In the genomic region with DNA sequence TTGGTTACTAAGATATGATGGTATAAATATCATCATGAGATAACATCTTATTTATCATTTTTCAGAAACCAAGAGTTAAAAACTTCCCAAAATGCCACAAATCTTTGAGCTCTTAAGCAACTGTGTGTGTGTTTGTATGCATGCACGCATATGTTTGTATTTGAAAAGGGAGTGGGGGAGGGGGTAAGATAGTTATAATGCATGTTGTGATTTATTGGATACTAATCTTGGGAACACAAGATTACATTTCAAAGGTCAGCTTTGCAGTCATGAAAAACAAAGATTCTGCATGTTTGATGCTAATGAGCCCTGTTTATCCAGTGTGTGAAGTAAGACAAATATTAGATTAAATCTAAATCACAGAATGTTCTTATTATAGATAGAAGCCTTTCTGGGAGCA, we compare ENCODE assay signal across 16 cellular contexts.
DNase-seq lines count a peak whose midpoint lies in the region; FAIRE-seq and TF ChIP-seq lines count a peak whose summit lies in the region.
"Had no signal": no experiment of that assay in that cellular context is flagged by ENCODE, and none has a peak within 500 bp of the region (broad histone marks: within the 10 kb centered on the region; RNA-seq: fewer than 3 reads in every experiment).

No MANE protein-coding gene starts in this region.

- H3K36me3 Mint-ChIP-seq in progenitor cell of endocrine pancreas (ENCODE audit: insufficient read depth), result peaks cover 1% of the 10 kb centered on the region

- peak; percentile 11 for FAIRE-seq in H54 (lab: Jason Lieb, UNC)
- FAIRE-seq: GM12878, GM18507 had no signal

- DNase-seq in H54 (ENCODE audit: insufficient read length, low spot score) (no peak), left kidney (ENCODE audit: low read depth, low spot score) (peak; percentile 53), progenitor cell of endocrine pancreas (ENCODE audit: low spot score, unreplicated experiment) (no peak), NCI-H748 treated with DMSO at 0.1 percent for 48 hours (lab: John Stamatoyannopoulos, UW) (no peak), middle frontal gyrus (ENCODE audit: extremely low spot score, low spot score) (no peak), Kasumi-1 (lab: John Stamatoyannopoulos, UW) (no peak), iPS-NIHi7 (ENCODE audit: extremely low spot score) (no peak)
- DNase-seq: C1 segment of cervical spinal cord; Calu3; CD4-positive, alpha-beta T cell; DMS 273 treated with DMSO at 0.1 percent for 48 hours had no signal

- H3K27me3 Mint-ChIP-seq in progenitor cell of endocrine pancreas, result no peaks in the 10 kb centered on the region
- H3K27me3 Mint-ChIP-seq: B cell had no signal

- H3K27ac ChIP-seq in VCaP, result peak overlapping the region; percentile 86
- H3K27ac ChIP-seq: HL-60 had no signal

- TF ChIP-seq CTCF in VCaP (conservative IDR thresholded peaks at IDR 0.05) (no peak), progenitor cell of endocrine pancreas (IDR thresholded peaks at IDR 0.05; ENCODE audit: unreplicated experiment) (no peak)

- H3K27ac Mint-ChIP-seq in progenitor cell of endocrine pancreas, result peak overlapping the region; percentile 56
- H3K27ac Mint-ChIP-seq: B cell; CD4-positive, alpha-beta T cell had no signal

- no peak overlapping the region for H3K4me3 Mint-ChIP-seq in progenitor cell of endocrine pancreas (ENCODE audit: low read depth)
- H3K4me3 Mint-ChIP-seq: B cell; CD4-positive, alpha-beta T cell had no signal

- no peaks in the 10 kb centered on the region for H3K9me3 Mint-ChIP-seq in progenitor cell of endocrine pancreas (ENCODE audit: low read depth)
- H3K9me3 Mint-ChIP-seq: CD4-positive, alpha-beta T cell had no signal

- TF ChIP-seq POLR2A in H54 (IDR thresholded peaks at IDR 0.05; ENCODE audit: low read depth, low read length), result no peak

- peaks cover 58% of the 10 kb centered on the region for H3K4me1 Mint-ChIP-seq in progenitor cell of endocrine pancreas (ENCODE audit: low read depth)
- H3K4me1 Mint-ChIP-seq: B cell had no signal
